In genomic region chr15:89905846-89906378, GRCh38 we compare ENCODE assay signal across 30 cellular contexts. TPM values are rescaled to one million over a fixed set of nuclear protein-coding genes. Genes with fewer than 3 reads are reported as not detected.
DNase-seq lines count a peak whose midpoint lies in the region; ATAC-seq, FAIRE-seq and TF ChIP-seq lines count a peak whose summit lies in the region.
"Had no signal": no experiment of that assay in that cellular context is flagged by ENCODE, and none has a peak within 500 bp of the region (broad histone marks: within the 10 kb centered on the region; RNA-seq: fewer than 3 reads in every experiment).

No MANE protein-coding gene starts in this region.

- no peak overlapping the region for H4K5ac ChIP-seq in H1 (ENCODE audit: insufficient read length, low read depth, low read length)

- no peak overlapping the region for H2BK20ac ChIP-seq in H1 (ENCODE audit: low read length)

- WGBS in H1 (ENCODE audit: extremely low coverage in 1 of 2, insufficient coverage in 1 of 2, insufficient read length in 1 of 2, insufficient replicate concordance in 2 of 2, low coverage in 1 of 2, low lambda C conversion rate in 2 of 2, missing lambda C conversion rate in 1 of 2), 2 experiments, result 84% methylated on average over 5 of the region's 5 CpGs; no CpG with 5 or more reads in 1 of the 2 experiments
- WGBS in neuronal stem cell (ENCODE audit: extremely low coverage in 2 of 2, insufficient read length in 2 of 2, insufficient replicate concordance in 1 of 2), 2 donors, result no CpG with 5 or more reads among the region's 5 CpGs

- no peak overlapping the region for H3K18ac ChIP-seq in H1 (ENCODE audit: extremely low read depth, low read length)
- no peak overlapping the region for H3K18ac ChIP-seq in neuronal stem cell (ENCODE audit: low read length)

- no peak overlapping the region for H3K9ac ChIP-seq in H1 (replicated peaks in 1 of 4; ENCODE audit: extremely low read depth in 1 of 4, low read depth in 3 of 4, low read length in 3 of 4)
- H3K9ac ChIP-seq in neuronal stem cell (ENCODE audit: low read depth, low read length, poor library complexity), result peak overlapping the region; percentile 27

- H3K56ac ChIP-seq in H1 (replicated peaks; ENCODE audit: insufficient read length, low read depth, low read length), result no peak overlapping the region

- TF ChIP-seq POLR2A in H1 (IDR thresholded peaks at IDR 0.05; ENCODE audit: control extremely low read depth in 1 of 2, low read depth in 2 of 2, low read length in 2 of 2) (no peak), H54 (IDR thresholded peaks at IDR 0.05; ENCODE audit: low read depth, low read length) (no peak)

- peaks cover 14% of the 10 kb centered on the region for H3K36me3 Mint-ChIP-seq in type B pancreatic cell
- no peaks in the 10 kb centered on the region for H3K36me3 Mint-ChIP-seq in activated T-cell treated with anti-CD3 and anti-CD28 coated beads, Interleukin-2, amount 50 U/mL, for 4 hours (ENCODE audit: insufficient read depth)
- H3K36me3 Mint-ChIP-seq: CD8-positive, alpha-beta memory T cell had no signal

- POLR2A ChIA-PET in H1 (lab: Charles Lee; ENCODE audit: partially characterized antibody), result interaction anchor here (2.3 kb wide), 1 partner anchor 12 kb away, joined by 7 read pairs; the partner anchor contains the start of gene AP3S2

- H3K23ac ChIP-seq in H1 (ENCODE audit: insufficient read length), result no peak overlapping the region
- H3K23ac ChIP-seq in neuronal stem cell (ENCODE audit: low read depth, low read length, poor library complexity), result no peak overlapping the region

- no peak overlapping the region for H2BK15ac ChIP-seq in H1 (ENCODE audit: low read length)
- no peak overlapping the region for H2BK15ac ChIP-seq in neuronal stem cell (ENCODE audit: low read length)

- H3K27ac ChIP-seq in H1 (ENCODE audit: low read depth, low read length), result no peak overlapping the region
- no peak overlapping the region for H3K27ac ChIP-seq in neuronal stem cell (replicated peaks; ENCODE audit: low read length)
- H3K27ac ChIP-seq: SJCRH30 had no signal

- H3K27me3 ChIP-seq in H1 (replicated peaks in 1 of 4; ENCODE audit: control insufficient read depth in 3 of 4, extremely low read depth in 1 of 4, insufficient read depth in 3 of 4, low read length in 3 of 4) (no peaks in the 10 kb centered on the region), neuronal stem cell (ENCODE audit: control insufficient read depth in 3 of 3, insufficient read depth in 3 of 3, low read depth in 1 of 3, low read length in 3 of 3) (no peaks in the 10 kb centered on the region), HAP-1 (ENCODE audit: low read depth) (no peaks in the 10 kb centered on the region)
- H3K27me3 ChIP-seq: BE2C, SJCRH30 had no signal

- TF ChIP-seq RAD21 in H1 (IDR thresholded peaks at IDR 0.05 in 1 of 2, conservative IDR thresholded peaks at IDR 0.05 in 1 of 2; ENCODE audit: low read depth in 2 of 2, low read length in 2 of 2), result no peak

- H3K4me1 ChIP-seq in H1 (replicated peaks in 1 of 4; ENCODE audit: control insufficient read depth in 3 of 4, insufficient read depth in 4 of 4, low read length in 3 of 4) (no peaks in the 10 kb centered on the region), neuronal stem cell (ENCODE audit: control insufficient read depth in 2 of 2, insufficient read depth in 1 of 2, low read depth in 1 of 2, low read length in 2 of 2) (no peaks in the 10 kb centered on the region), HAP-1 (no peaks in the 10 kb centered on the region)
- H3K4me1 ChIP-seq: BE2C, SJCRH30 had no signal

- H3K36me3 ChIP-seq in H1 (ENCODE audit: control insufficient read depth in 2 of 4, insufficient read depth in 4 of 4, low read length in 3 of 4) (no peaks in the 10 kb centered on the region), neuronal stem cell (replicated peaks in 1 of 2; ENCODE audit: control insufficient read depth in 2 of 2, insufficient read depth in 2 of 2, low read length in 2 of 2) (peaks cover 14 to 87% of the 10 kb centered on the region in 2 donors), HAP-1 (replicated peaks) (no peaks in the 10 kb centered on the region)
- H3K36me3 ChIP-seq: BE2C, SJCRH30 had no signal

- H3K4ac ChIP-seq in H1 (replicated peaks; ENCODE audit: insufficient read length, low read depth, low read length), result no peak overlapping the region
- H3K4ac ChIP-seq in neuronal stem cell (ENCODE audit: low read length), result no peak overlapping the region

- H4K8ac ChIP-seq in H1 (ENCODE audit: extremely low read depth, insufficient read depth, low read length), result peak overlapping the region; percentile 77
- H4K8ac ChIP-seq in neuronal stem cell (ENCODE audit: low read depth, low read length), result no peak overlapping the region

- H3K79me1 ChIP-seq in H1 (ENCODE audit: low read depth, low read length) (no peaks in the 10 kb centered on the region), neuronal stem cell (ENCODE audit: low read depth, low read length) (no peaks in the 10 kb centered on the region)

- in situ Hi-C loops in HAP-1 (cut with MboI; ENCODE audit: low sequenced_read_pairs), result no loop called here

- H3K9me3 ChIP-seq in H1 (ENCODE audit: insufficient read depth in 2 of 2, low read depth in 1 of 2, low read length in 1 of 2), result no peaks in the 10 kb centered on the region
- no peaks in the 10 kb centered on the region for H3K9me3 ChIP-seq in neuronal stem cell (replicated peaks in 1 of 2; ENCODE audit: control insufficient read depth in 2 of 2, insufficient read depth in 1 of 2, low read depth in 1 of 2, low read length in 2 of 2)
- H3K9me3 ChIP-seq in HAP-1, result no peaks in the 10 kb centered on the region
- H3K9me3 ChIP-seq: BE2C, SJCRH30 had no signal

- H4K91ac ChIP-seq in H1 (replicated peaks; ENCODE audit: insufficient read length, low read length), result no peak overlapping the region
- no peak overlapping the region for H4K91ac ChIP-seq in neuronal stem cell (ENCODE audit: low read depth, low read length, poor library complexity)

- FAIRE-seq in H1 (lab: Jason Lieb, UNC), result no peak
- no peak for FAIRE-seq in H54 (lab: Jason Lieb, UNC)
- FAIRE-seq: GM12878, HepG2 had no signal

- H3K23me2 ChIP-seq in H1 (ENCODE audit: low read depth, low read length), result no peaks in the 10 kb centered on the region

- H2AK5ac ChIP-seq in H1 (ENCODE audit: low read depth, low read length), result no peak overlapping the region
- no peak overlapping the region for H2AK5ac ChIP-seq in neuronal stem cell (ENCODE audit: low read depth, low read length)

- no peak for ATAC-seq in activated T-cell treated with anti-CD3 and anti-CD28 coated beads, Interleukin-2, amount 50 U/mL, for 4 hours
- ATAC-seq: GM12878, HepG2, PC-3 had no signal

- no peak overlapping the region for H3K4me2 ChIP-seq in H1 (ENCODE audit: insufficient read depth in 1 of 2, low read depth in 2 of 2, low read length in 2 of 2)
- H3K4me2 ChIP-seq in neuronal stem cell (ENCODE audit: insufficient read depth, low read length, poor library complexity, severe bottlenecking), result no peak overlapping the region

- CTCF ChIA-PET in H1 (lab: Charles Lee; ENCODE audit: partially characterized antibody), result interaction anchor here (0.7 to 1.8 kb wide), 4 partner anchors 11 to 181 kb away, joined by 3 to 6 read pairs (median 3); partner anchors contain the start of gene AP3S2

- no peaks in the 10 kb centered on the region for H4K20me1 ChIP-seq in H1 (replicated peaks in 1 of 2; ENCODE audit: control insufficient read depth in 1 of 2, insufficient read depth in 2 of 2, low read length in 2 of 2)

- no peaks in the 10 kb centered on the region for H3K9me3 Mint-ChIP-seq in type B pancreatic cell
- no peaks in the 10 kb centered on the region for H3K9me3 Mint-ChIP-seq in activated T-cell treated with anti-CD3 and anti-CD28 coated beads, Interleukin-2, amount 50 U/mL, for 4 hours
- H3K9me3 Mint-ChIP-seq: CD14-positive monocyte; CD8-positive, alpha-beta memory T cell had no signal

- peak overlapping the region; percentile 18 for H3K27ac Mint-ChIP-seq in type B pancreatic cell

- no peaks in the 10 kb centered on the region for H3K79me2 ChIP-seq in H1 (ENCODE audit: control insufficient read depth in 1 of 2, insufficient read depth in 2 of 2, low read length in 2 of 2)

- H3K4me1 Mint-ChIP-seq in type B pancreatic cell (ENCODE audit: unreplicated experiment), result no peaks in the 10 kb centered on the region
- H3K4me1 Mint-ChIP-seq in activated T-cell treated with anti-CD3 and anti-CD28 coated beads, Interleukin-2, amount 50 U/mL, for 4 hours (ENCODE audit: low read depth), result no peaks in the 10 kb centered on the region
- H3K4me1 Mint-ChIP-seq: CD8-positive, alpha-beta memory T cell had no signal

- H3K14ac ChIP-seq in H1 (ENCODE audit: insufficient read length), result no peak overlapping the region
- H3K14ac ChIP-seq in neuronal stem cell (ENCODE audit: low read length), result no peak overlapping the region

- DNase-seq in activated CD8-positive, alpha-beta memory T cell treated with anti-CD3 and anti-CD28 coated beads for 24 hours, result peak; percentile 1
- DNase-seq in activated CD8-positive, alpha-beta memory T cell treated with anti-CD3 and anti-CD28 coated beads, Interleukin-2, amount 50 U/mL, for 48 hours, result no peak
- DNase-seq in H1 (ENCODE audit: low read depth in 1 of 2, low spot score in 2 of 2), result no peak
- DNase-seq in neuronal stem cell (ENCODE audit: low spot score), result no peak
- no peak for DNase-seq in type B pancreatic cell (ENCODE audit: extremely low spot score, unreplicated experiment)
- DNase-seq in activated T-cell treated with anti-CD3 and anti-CD28 coated beads, Interleukin-2, amount 50 U/mL, for 4 hours, result no peak
- no peak for DNase-seq in HAP-1 (ENCODE audit: low spot score in 2 of 2)
- DNase-seq in H54 (ENCODE audit: insufficient read length, low spot score), result no peak
- DNase-seq: 8988T; ACHN; BE2C; CD8-positive, alpha-beta memory T cell; DMS 273 treated with DMSO at 0.1 percent for 48 hours; DMS79; EL; GDM1; GOT3; Karpas-422; NCI-H1092 treated with DMSO at 0.1 percent for 48 hours; NCI-H1436; NCI-H1930; NCI-H2107; NCI-H446; NCI-H524 treated with DMSO at 0.1 percent for 48 hours; NCI-H774; PC-3; SJCRH30 had no signal

- H3K4me3 ChIP-seq in H1 (ENCODE audit: extremely low read depth in 1 of 4, insufficient read depth in 2 of 4, low read depth in 3 of 4, low read length in 4 of 4) (no peak overlapping the region), neuronal stem cell (ENCODE audit: low read length in 2 of 2) (no peak overlapping the region), HAP-1 (no peak overlapping the region)
- H3K4me3 ChIP-seq: GM12878, SJCRH30 had no signal

- no peak overlapping the region for H2AFZ ChIP-seq in H1 (ENCODE audit: low read length)
- no peak overlapping the region for H2AFZ ChIP-seq in neuronal stem cell (ENCODE audit: low read length)

- no peak for TF ChIP-seq EP300 in H1 (IDR thresholded peaks at IDR 0.05; ENCODE audit: borderline replicate concordance in 1 of 2, low read depth in 2 of 2, low read length in 2 of 2)

- no peak overlapping the region for H3K4me3 Mint-ChIP-seq in type B pancreatic cell
- no peak overlapping the region for H3K4me3 Mint-ChIP-seq in activated T-cell treated with anti-CD3 and anti-CD28 coated beads, Interleukin-2, amount 50 U/mL, for 4 hours
- H3K4me3 Mint-ChIP-seq: CD14-positive monocyte; CD8-positive, alpha-beta memory T cell had no signal

- H3K27me3 Mint-ChIP-seq in type B pancreatic cell, result no peaks in the 10 kb centered on the region
- H3K27me3 Mint-ChIP-seq in activated T-cell treated with anti-CD3 and anti-CD28 coated beads, Interleukin-2, amount 50 U/mL, for 4 hours (ENCODE audit: low read depth), result no peaks in the 10 kb centered on the region

- H2BK120ac ChIP-seq in H1 (replicated peaks; ENCODE audit: low read depth, low read length) (no peak overlapping the region), neuronal stem cell (ENCODE audit: low read depth, low read length) (no peak overlapping the region)

- H2BK12ac ChIP-seq in H1 (ENCODE audit: low read depth, low read length) (no peak overlapping the region), neuronal stem cell (ENCODE audit: low read length) (no peak overlapping the region)

- H2BK5ac ChIP-seq in H1 (ENCODE audit: low read depth, low read length), result no peak overlapping the region
- H2BK5ac ChIP-seq in neuronal stem cell (ENCODE audit: low read length), result no peak overlapping the region

- no peak for TF ChIP-seq CTCF in H1 (IDR thresholded peaks at IDR 0.05; ENCODE audit: control extremely low read depth in 1 of 3, insufficient read depth in 1 of 3, low read depth in 1 of 3, low read length in 3 of 3)
- no peak for TF ChIP-seq CTCF in type B pancreatic cell (conservative IDR thresholded peaks at IDR 0.05)

RNA-seq across cellular contexts. Expression of gene ARPIN, which starts 6.8 kb away (rescaled TPM):
- total RNA-seq in H1 (2021; fragmentation: NEBNext Ultra II Directional; extraction: Animal tissue kit (Norgen Biotek cat#: 25700)), result 3.1 and 3.9 TPM in 2 replicates
- polyA plus RNA-seq in H1 (2011; rRNA removed), result 3.1 and 3.6 TPM in 2 replicates
- polyA plus RNA-seq in H1 (2011; cell fraction: cytosol; rRNA removed), result 4.2 TPM
- polyA plus RNA-seq in H1 (2011; cell fraction: nucleus; rRNA removed), result 3.4 TPM
- 3.0 to 4.4 TPM (median 3.1 TPM) in 4 replicates for polyA plus RNA-seq in H1 (2012, experiment 1 of 2)
- 0.91 TPM for polyA plus RNA-seq in H1 (2012, experiment 2 of 2)
- polyA plus RNA-seq in H1 (2013, experiment 1 of 2), result 1.9 TPM
- polyA plus RNA-seq in H1 (2013, experiment 2 of 2), result 1.7 TPM
- 2.4 and 2.6 TPM in 2 replicates for polyA minus RNA-seq in H1 (2011; rRNA and poly(A)+ RNA removed)
- 2.1 TPM for polyA minus RNA-seq in H1 (2011; cell fraction: cytosol; rRNA and poly(A)+ RNA removed)
- 3.0 TPM for polyA minus RNA-seq in H1 (2011; cell fraction: nucleus; rRNA and poly(A)+ RNA removed)
- 6.9 TPM for polyA plus RNA-seq in neuronal stem cell (2013, experiment 1 of 2)
- polyA plus RNA-seq in neuronal stem cell (2013, experiment 2 of 2), result 6.9 TPM
- 14.9 and 22.7 TPM in 2 replicates for total RNA-seq in type B pancreatic cell (ENCODE audit: low replicate concordance)
- under 1 TPM in 2 of 3 donors, not detected in 1; 0.05 to 0.13 TPM for total RNA-seq in activated T-cell treated with anti-CD3 and anti-CD28 coated beads, Interleukin-2, amount 50 U/mL, for 4 hours
- total RNA-seq: GM12878 had no signal
- polyA plus RNA-seq: CD8-positive, alpha-beta memory T cell had no signal

RNA-seq across cellular contexts. Expression of gene AP3S2, which starts 12.1 kb away (rescaled TPM):
- 42.3 and 45.4 TPM in 2 replicates for total RNA-seq in H1 (2021; fragmentation: NEBNext Ultra II Directional; extraction: Animal tissue kit (Norgen Biotek cat#: 25700))
- 17.5 and 19.2 TPM in 2 replicates for polyA plus RNA-seq in H1 (2011; rRNA removed)
- 31.6 TPM for polyA plus RNA-seq in H1 (2011; cell fraction: cytosol; rRNA removed)
- polyA plus RNA-seq in H1 (2011; cell fraction: nucleus; rRNA removed), result 12.1 TPM
- polyA plus RNA-seq in H1 (2012, experiment 1 of 2), result 25.7 to 43.2 TPM (median 36.9 TPM) in 4 replicates
- 92.4 TPM for polyA plus RNA-seq in H1 (2012, experiment 2 of 2)
- 22.1 TPM for polyA plus RNA-seq in H1 (2013, experiment 1 of 2)
- 23.8 TPM for polyA plus RNA-seq in H1 (2013, experiment 2 of 2)
- polyA minus RNA-seq in H1 (2011; rRNA and poly(A)+ RNA removed), result 49.9 and 69.5 TPM in 2 replicates
- 30.5 TPM for polyA minus RNA-seq in H1 (2011; cell fraction: cytosol; rRNA and poly(A)+ RNA removed)
- polyA minus RNA-seq in H1 (2011; cell fraction: nucleus; rRNA and poly(A)+ RNA removed), result 30.2 TPM
- 30.6 TPM for polyA plus RNA-seq in neuronal stem cell (2013, experiment 1 of 2)
- 30.8 TPM for polyA plus RNA-seq in neuronal stem cell (2013, experiment 2 of 2)
- 22.9 and 32.2 TPM in 2 replicates for total RNA-seq in type B pancreatic cell (ENCODE audit: low replicate concordance)
- total RNA-seq in activated T-cell treated with anti-CD3 and anti-CD28 coated beads, Interleukin-2, amount 50 U/mL, for 4 hours, result 10 to 100 TPM; 15.2 to 17.4 (median 17.1) TPM
